ENCODE assay signal across 8 cellular contexts in genomic region chr15:74726774-74727164, GRCh38. TPM values are rescaled to one million over a fixed set of nuclear protein-coding genes. Genes with fewer than 3 reads are reported as not detected.
DNase-seq lines count a peak whose midpoint lies in the region; ATAC-seq and TF ChIP-seq lines count a peak whose summit lies in the region.
"Had no signal": no experiment of that assay in that cellular context is flagged by ENCODE, and none has a peak within 500 bp of the region (broad histone marks: within the 10 kb centered on the region; RNA-seq: fewer than 3 reads in every experiment).

No MANE protein-coding gene starts in this region.

- peak; percentile 36 for DNase-seq in activated CD8-positive, alpha-beta T cell treated with anti-CD3 and anti-CD28 coated beads, Interleukin-2, amount 10 ng/mL, durations not matched to agents 7 days and 5 days
- DNase-seq in iPS DF 6.9 (ENCODE audit: low read depth, low spot score): no peak
- no peak for DNase-seq in OCI-M1 (lab: John Stamatoyannopoulos, UW)
- no peak for DNase-seq in AML-193 (lab: John Stamatoyannopoulos, UW)
- DNase-seq: NCI-H2171 had no signal

- peak overlapping the region; percentile 84 for H3K27ac Mint-ChIP-seq in activated CD8-positive, alpha-beta T cell treated with anti-CD3 and anti-CD28 coated beads, Interleukin-2, amount 10 ng/mL, durations not matched to agents 7 days and 5 days
- H3K27ac Mint-ChIP-seq in stimulated activated memory B cell treated with anti-CD40 and anti-IgM and Interleukin-4, amounts not matched to agents 10 μg/mL and 1 μg/mL and 100 μg/mL, for 72 hours: peak overlapping the region; percentile 75

- peak; percentile 17 for ATAC-seq in activated CD8-positive, alpha-beta T cell treated with anti-CD3 and anti-CD28 coated beads, Interleukin-2, amount 10 ng/mL, durations not matched to agents 7 days and 5 days
- ATAC-seq in stimulated activated memory B cell treated with anti-CD40 and anti-IgM and Interleukin-4, amounts not matched to agents 10 μg/mL and 1 μg/mL and 100 μg/mL, for 72 hours: no peak
- ATAC-seq in HG03097 (IDR thresholded peaks at IDR 0.05; ENCODE audit: low FRiP score, unreplicated experiment): no peak

- no peak overlapping the region for H3K27ac ChIP-seq in HEK293 (ENCODE audit: extremely low read depth, low read depth, low read length)
- H3K27ac ChIP-seq in iPS DF 6.9 (ENCODE audit: low read length): no peak overlapping the region

- H3K36me3 Mint-ChIP-seq in activated CD8-positive, alpha-beta T cell treated with anti-CD3 and anti-CD28 coated beads, Interleukin-2, amount 10 ng/mL, durations not matched to agents 7 days and 5 days (ENCODE audit: low read depth): no peaks in the 10 kb centered on the region
- no peaks in the 10 kb centered on the region for H3K36me3 Mint-ChIP-seq in stimulated activated memory B cell treated with anti-CD40 and anti-IgM and Interleukin-4, amounts not matched to agents 10 μg/mL and 1 μg/mL and 100 μg/mL, for 72 hours

- no peaks in the 10 kb centered on the region for H3K9me3 Mint-ChIP-seq in activated CD8-positive, alpha-beta T cell treated with anti-CD3 and anti-CD28 coated beads, Interleukin-2, amount 10 ng/mL, durations not matched to agents 7 days and 5 days (ENCODE audit: insufficient read depth)
- H3K9me3 Mint-ChIP-seq in stimulated activated memory B cell treated with anti-CD40 and anti-IgM and Interleukin-4, amounts not matched to agents 10 μg/mL and 1 μg/mL and 100 μg/mL, for 72 hours: no peaks in the 10 kb centered on the region

- CTCF ChIA-PET in HEK293 (lab: Yijun Ruan, JAX): interaction anchor here (0.5 to 1.5 kb wide), 5 partner anchors 12 to 95 kb away, joined by 3 to 6 read pairs (median 3); no protein-coding TSS in a partner anchor
- CTCF ChIA-PET in activated CD8-positive, alpha-beta T cell treated with anti-CD3 and anti-CD28 coated beads, Interleukin-2, amount 10 ng/mL, durations not matched to agents 7 days and 5 days (lab: Charles Lee): interaction anchor here (0.6 to 2.6 kb wide), 2 partner anchors 45 to 474 kb away, joined by 4 to 8 read pairs; no protein-coding TSS in a partner anchor

- peak overlapping the region; percentile 64 for H3K4me3 Mint-ChIP-seq in activated CD8-positive, alpha-beta T cell treated with anti-CD3 and anti-CD28 coated beads, Interleukin-2, amount 10 ng/mL, durations not matched to agents 7 days and 5 days
- peak overlapping the region; percentile 74 for H3K4me3 Mint-ChIP-seq in stimulated activated memory B cell treated with anti-CD40 and anti-IgM and Interleukin-4, amounts not matched to agents 10 μg/mL and 1 μg/mL and 100 μg/mL, for 72 hours

- H3K9me3 ChIP-seq in HEK293 (ENCODE audit: control insufficient read depth, insufficient read depth, low read depth, low read length): no peaks in the 10 kb centered on the region
- H3K9me3 ChIP-seq in iPS DF 6.9 (ENCODE audit: control insufficient read depth, insufficient read depth, low read length): no peaks in the 10 kb centered on the region

- H3K36me3 ChIP-seq in HEK293 (ENCODE audit: control insufficient read depth in 2 of 2, insufficient read depth in 1 of 2, low read length in 2 of 2) (no peaks in the 10 kb centered on the region), iPS DF 6.9 (ENCODE audit: control insufficient read depth, insufficient read depth, low read length) (no peaks in the 10 kb centered on the region; the same call in 1 of the 2 replicates)

- POLR2A ChIA-PET in HEK293 (lab: Yijun Ruan, JAX): interaction anchor here (0.6 to 2.8 kb wide), 2 partner anchors 34 to 39 kb away, joined by 6 to 11 read pairs; no protein-coding TSS in a partner anchor
- POLR2A ChIA-PET in activated CD8-positive, alpha-beta T cell treated with anti-CD3 and anti-CD28 coated beads, Interleukin-2, amount 10 ng/mL, durations not matched to agents 7 days and 5 days (lab: Charles Lee): interaction anchor here (1.1 kb wide), 1 partner anchor 53 kb away, joined by 3 read pairs; no protein-coding TSS in a partner anchor

- H3K4me3 ChIP-seq in HEK293 (ENCODE audit: low read depth, low read length) (peak overlapping the region; percentile 48), iPS DF 6.9 (ENCODE audit: low read length) (peak overlapping the region; percentile 37; the same call in 1 of the 2 replicates)

- H3K4me1 ChIP-seq in HEK293 (ENCODE audit: control insufficient read depth, insufficient read depth, low read length) (no peaks in the 10 kb centered on the region; the same call in 1 of the 2 replicates), iPS DF 6.9 (ENCODE audit: control insufficient read depth, insufficient read depth, low read length) (peaks cover 5% of the 10 kb centered on the region; the same call in 1 of the 2 replicates)

- peaks cover 31% of the 10 kb centered on the region for H3K4me1 Mint-ChIP-seq in activated CD8-positive, alpha-beta T cell treated with anti-CD3 and anti-CD28 coated beads, Interleukin-2, amount 10 ng/mL, durations not matched to agents 7 days and 5 days (ENCODE audit: low read depth)
- H3K4me1 Mint-ChIP-seq in stimulated activated memory B cell treated with anti-CD40 and anti-IgM and Interleukin-4, amounts not matched to agents 10 μg/mL and 1 μg/mL and 100 μg/mL, for 72 hours: peaks cover 16% of the 10 kb centered on the region

- no CpG with 5 or more reads among the region's 24 CpGs for WGBS in iPS DF 6.9 (ENCODE audit: insufficient coverage, insufficient read length)

- peaks cover 5% of the 10 kb centered on the region for H3K27me3 Mint-ChIP-seq in activated CD8-positive, alpha-beta T cell treated with anti-CD3 and anti-CD28 coated beads, Interleukin-2, amount 10 ng/mL, durations not matched to agents 7 days and 5 days (ENCODE audit: low read depth)
- peaks cover 65% of the 10 kb centered on the region for H3K27me3 Mint-ChIP-seq in stimulated activated memory B cell treated with anti-CD40 and anti-IgM and Interleukin-4, amounts not matched to agents 10 μg/mL and 1 μg/mL and 100 μg/mL, for 72 hours

- H3K27me3 ChIP-seq in iPS DF 6.9 (ENCODE audit: control insufficient read depth, insufficient read depth, low read length): peaks cover 7% of the 10 kb centered on the region

- no peak for TF ChIP-seq CTCF in HEK293 (tag by site-specific recombination; IDR thresholded peaks at IDR 0.05)

TF ChIP-seq in HEK293, 187 proteins besides CTCF, POLR2A, EP300 and RAD21:
- peak; percentile 84 for TF ChIP-seq ZNF664 (tag by site-specific recombination; IDR thresholded peaks at IDR 0.05)
- 0 out of 2 replicates have a peak, but pooled peaks have one; percentile 2 for TF ChIP-seq ZNF239 (tag by site-specific recombination; IDR thresholded peaks at IDR 0.05)
- TF ChIP-seq FEZF1 (tag by site-specific recombination; IDR thresholded peaks at IDR 0.05): no peak
- 0 out of 2 replicates have a peak, but pooled peaks have one; percentile 16 for TF ChIP-seq ZNF600 (tag by site-specific recombination; IDR thresholded peaks at IDR 0.05)

RNA-seq across cellular contexts. Expression of gene CYP1A1, which starts 1.4 kb away (rescaled TPM):
- total RNA-seq in activated CD8-positive, alpha-beta T cell treated with anti-CD3 and anti-CD28 coated beads, Interleukin-2, amount 10 ng/mL, durations not matched to agents 7 days and 5 days: 1 to 10 TPM; 4.7 to 4.8 TPM

RNA-seq across cellular contexts. Expression of gene CYP1A2, which starts 21.9 kb away (rescaled TPM):
- total RNA-seq in activated CD8-positive, alpha-beta T cell treated with anti-CD3 and anti-CD28 coated beads, Interleukin-2, amount 10 ng/mL, durations not matched to agents 7 days and 5 days: not detected

RNA-seq across cellular contexts. Expression of gene EDC3, which starts 30.9 kb away (rescaled TPM):
- total RNA-seq in activated CD8-positive, alpha-beta T cell treated with anti-CD3 and anti-CD28 coated beads, Interleukin-2, amount 10 ng/mL, durations not matched to agents 7 days and 5 days: 10 to 100 TPM; 40.4 to 41.6 TPM

RNA-seq across cellular contexts. Expression of gene CSK, which starts 55.1 kb away (rescaled TPM):
- 100 to 1,000 TPM; 314 to 330 TPM for total RNA-seq in activated CD8-positive, alpha-beta T cell treated with anti-CD3 and anti-CD28 coated beads, Interleukin-2, amount 10 ng/mL, durations not matched to agents 7 days and 5 days
